ENCODE assay signal across 1 cellular context in genomic region chr20:37201827-37202162, GRCh38.
TF ChIP-seq lines count a peak whose summit lies in the region.

No MANE protein-coding gene starts in this region.

TF ChIP-seq in GM23338, 12 proteins besides CTCF, POLR2A, EP300 and RAD21 (continued from another document):
- TF ChIP-seq REST (IDR thresholded peaks at IDR 0.05; ENCODE audit: unreplicated experiment) (no peak), ETS1 (IDR thresholded peaks at IDR 0.05) (no peak), ZNF462 (CRISPR knock-in tag; IDR thresholded peaks at IDR 0.05) (no peak), JUNB (IDR thresholded peaks at IDR 0.05; ENCODE audit: unreplicated experiment) (no peak), POLR2AphosphoS5 (IDR thresholded peaks at IDR 0.05; ENCODE audit: low read depth) (no peak), ZNF114 (CRISPR knock-in tag; IDR thresholded peaks at IDR 0.05) (no peak), EZH2phosphoT487 (IDR thresholded peaks at IDR 0.05; ENCODE audit: unreplicated experiment) (no peak), STAT1 (IDR thresholded peaks at IDR 0.05; ENCODE audit: unreplicated experiment) (no peak), EZH2 (IDR thresholded peaks at IDR 0.05; ENCODE audit: low read depth, unreplicated experiment) (no peak)
